In the genomic region with DNA sequence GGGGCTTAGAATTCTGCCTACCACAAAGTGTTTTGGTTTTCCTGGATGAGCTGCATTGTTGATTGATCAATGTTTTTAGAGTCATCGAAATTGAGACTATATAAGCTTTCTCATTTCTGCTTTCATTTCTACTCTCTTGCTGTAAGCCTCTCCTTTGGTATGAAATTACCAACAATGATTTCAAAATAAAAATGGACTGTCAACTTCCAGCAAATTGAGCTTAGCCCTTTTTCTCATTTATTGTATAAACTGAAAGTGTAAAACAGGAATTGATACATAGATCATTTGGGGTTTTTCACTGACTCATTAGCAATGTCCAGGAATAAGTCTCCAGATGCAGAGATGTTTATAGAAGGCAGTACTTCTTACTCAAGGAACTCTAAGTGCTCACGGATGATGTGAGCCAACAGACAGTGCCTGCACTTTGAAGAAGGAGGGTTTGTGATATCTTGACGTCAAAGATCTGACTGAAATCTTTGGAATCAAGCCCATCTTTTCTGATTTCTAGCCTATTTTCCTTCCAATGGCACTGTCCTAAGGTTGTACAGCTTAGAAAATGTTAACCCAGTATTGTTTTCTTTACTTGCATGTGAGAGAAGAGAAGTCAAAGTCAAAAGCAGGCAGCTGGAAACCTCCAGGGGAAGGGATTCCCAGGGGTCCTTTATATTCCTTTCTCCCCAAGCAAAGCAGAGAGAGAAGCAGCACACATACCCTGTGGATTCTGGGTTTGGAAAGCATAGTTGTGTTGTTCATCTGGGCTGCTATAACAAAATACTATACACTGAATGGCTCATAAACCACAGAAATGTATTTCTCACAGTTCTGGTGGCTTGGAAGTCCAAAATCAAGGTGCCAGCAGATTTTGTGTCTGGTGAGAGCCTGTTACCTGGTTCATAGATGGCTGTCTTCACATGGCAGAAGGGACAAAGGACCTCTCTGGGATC, we compare ENCODE assay signal across 8 cellular contexts. TPM values are rescaled to one million over a fixed set of nuclear protein-coding genes. Genes with fewer than 3 reads are reported as not detected.
DNase-seq lines count a peak whose midpoint lies in the region; ATAC-seq and TF ChIP-seq lines count a peak whose summit lies in the region.

No MANE protein-coding gene starts in this region.

- no peaks in the 10 kb centered on the region for H3K79me1 ChIP-seq in mesenchymal stem cell (replicated peaks; ENCODE audit: low read length, poor library complexity, severe bottlenecking)

- no peak overlapping the region for H3K23ac ChIP-seq in mesenchymal stem cell (ENCODE audit: low read length in 2 of 2)

- H3K9me2 ChIP-seq in GM23338 (ENCODE audit: insufficient read depth) = no peaks in the 10 kb centered on the region

- H2AK5ac ChIP-seq in mesenchymal stem cell (ENCODE audit: low read length, severe bottlenecking) = no peak overlapping the region

- peak overlapping the region; percentile 72 for H3K9ac ChIP-seq in mesenchymal stem cell (ENCODE audit: low read length)

- H3F3A ChIP-seq in GM23338 (replicated peaks; ENCODE audit: low read depth) = no peaks in the 10 kb centered on the region

- no peak overlapping the region for H3K27ac Mint-ChIP-seq in GM23338
- H3K27ac Mint-ChIP-seq in T-cell = peak overlapping the region; percentile 90 to 95
- H3K27ac Mint-ChIP-seq in Calu3 (ENCODE audit: unreplicated experiment) = no peak overlapping the region

- no peaks in the 10 kb centered on the region for H3K36me3 ChIP-seq in GM23338 (ENCODE audit: insufficient read depth)
- H3K36me3 ChIP-seq in mesenchymal stem cell (ENCODE audit: control insufficient read depth in 1 of 2, insufficient read depth in 2 of 2, low read depth in 1 of 2, low read length in 2 of 2) = no peaks in the 10 kb centered on the region

- H3K9me3 Mint-ChIP-seq in GM23338 = no peaks in the 10 kb centered on the region
- H3K9me3 Mint-ChIP-seq in T-cell = no peaks in the 10 kb centered on the region
- H3K9me3 Mint-ChIP-seq in Calu3 (ENCODE audit: low read depth, unreplicated experiment) = no peaks in the 10 kb centered on the region

- H3K4me3 ChIP-seq in GM12864 (ENCODE audit: low read depth, low read length) (peak overlapping the region; percentile 7; the same call in 1 of the 2 replicates), GM23338 (no peak overlapping the region), mesenchymal stem cell (ENCODE audit: insufficient read depth in 1 of 2, low read depth in 1 of 2, low read length in 2 of 2) (peak overlapping the region in 1 of 2 experiments; percentile 57)

- H4K91ac ChIP-seq in mesenchymal stem cell (ENCODE audit: low read length) = no peak overlapping the region

- H3K4ac ChIP-seq in mesenchymal stem cell (ENCODE audit: low read depth in 1 of 2, low read length in 2 of 2) = peak overlapping the region; percentile 43 to 57

- POLR2A ChIA-PET in T-cell (lab: Charles Lee) = interaction anchor here in 1 of 2 donors (1.1 kb wide), 1 partner anchor 16 kb away, joined by 5 read pairs; no protein-coding TSS in a partner anchor

- H2BK15ac ChIP-seq in mesenchymal stem cell (ENCODE audit: low read depth, poor library complexity, severe bottlenecking) = no peak overlapping the region

- H2AFZ ChIP-seq in GM23338 (peak overlapping the region; percentile 78; the same call in 1 of the 2 replicates), mesenchymal stem cell (ENCODE audit: low read depth, low read length) (no peak overlapping the region)

- H3K14ac ChIP-seq in mesenchymal stem cell (ENCODE audit: low read length in 2 of 2) = peak overlapping the region in 1 of 2 experiments; percentile 71

- BruUV-seq in Calu3 (replicated peaks; lab: Mats Ljungman, UMichigan) = no TSS peak

- no peaks in the 10 kb centered on the region for H4K20me1 ChIP-seq in GM23338 (replicated peaks; ENCODE audit: insufficient read depth)

- H4K8ac ChIP-seq in mesenchymal stem cell (ENCODE audit: low read length) = peak overlapping the region; percentile 21

- no peak for ATAC-seq in GM23338
- ATAC-seq in T-cell (replicated peaks in 1 of 4) = peak in 1 of 4 experiments; percentile 51

- peaks cover 19% of the 10 kb centered on the region for H3K4me1 Mint-ChIP-seq in GM23338
- H3K4me1 Mint-ChIP-seq in T-cell = peaks cover 75 to 90% (median 89%) of the 10 kb centered on the region in 3 donors
- H3K4me1 Mint-ChIP-seq in Calu3 (ENCODE audit: low read depth, unreplicated experiment) = no peaks in the 10 kb centered on the region

- WGBS in mesenchymal stem cell = 0% methylated on average over 1 of the region's 3 CpGs

- H3K4me1 ChIP-seq in GM23338 (ENCODE audit: insufficient read depth) = peaks cover 12% of the 10 kb centered on the region
- H3K4me1 ChIP-seq in mesenchymal stem cell (ENCODE audit: control insufficient read depth, insufficient read depth, low read depth, low read length) = peaks cover 8% of the 10 kb centered on the region

- DNase-seq in GM12864 (ENCODE audit: low read depth) (no peak), GM23338 (ENCODE audit: low spot score) (no peak), T-cell (no peak), mesenchymal stem cell (peak; percentile 99), D341Med (ENCODE audit: low spot score) (no peak), Calu3 (no peak), NCI-H345 treated with DMSO at 0.1 percent for 48 hours (lab: John Stamatoyannopoulos, UW; ENCODE audit: unreplicated experiment) (no peak), NCI-H2196 treated with DMSO at 0.1 percent for 48 hours (lab: John Stamatoyannopoulos, UW; ENCODE audit: unreplicated experiment) (no peak)

- H3K27me3 Mint-ChIP-seq in GM23338 (ENCODE audit: insufficient read depth, low read depth, poor library complexity) = peaks cover 4% of the 10 kb centered on the region
- H3K27me3 Mint-ChIP-seq in T-cell = no peaks in the 10 kb centered on the region
- peaks cover 33% of the 10 kb centered on the region for H3K27me3 Mint-ChIP-seq in Calu3 (ENCODE audit: unreplicated experiment)

- peak overlapping the region; percentile 84 for H2BK120ac ChIP-seq in mesenchymal stem cell (ENCODE audit: low read depth, low read length)

- H3K27ac ChIP-seq in GM23338 (ENCODE audit: low read depth) (no peak overlapping the region), mesenchymal stem cell (ENCODE audit: low read length, poor library complexity, severe bottlenecking) (no peak overlapping the region)

- H3K18ac ChIP-seq in mesenchymal stem cell (ENCODE audit: low read depth in 1 of 2, low read length in 2 of 2) = peak overlapping the region in 1 of 2 experiments; percentile 69

- H3K9me3 ChIP-seq in mesenchymal stem cell (ENCODE audit: control insufficient read depth, low read length) = no peaks in the 10 kb centered on the region

- intact Hi-C loops in Calu3 (cut with micrococcal nuclease; ENCODE audit: unreplicated experiment) = no loop called here

- TF ChIP-seq CTCF in GM12864 (IDR thresholded peaks at IDR 0.05; ENCODE audit: low read depth, low read length, missing control alignments) (no peak), GM23338 (conservative IDR thresholded peaks at IDR 0.05; ENCODE audit: low read depth in 2 of 2) (no peak), Calu3 (IDR thresholded peaks at IDR 0.05; ENCODE audit: unreplicated experiment) (no peak)

- H2BK12ac ChIP-seq in mesenchymal stem cell (ENCODE audit: low read length in 2 of 2) = peak overlapping the region; percentile 49 to 88

- CTCF ChIA-PET in T-cell (lab: Charles Lee) (interaction anchor here in 1 of 2 donors (1.0 to 2.1 kb wide), 7 partner anchors 15 to 70 kb away, joined by 3 to 16 read pairs (median 4); a partner anchor contains a TSS), Calu3 (lab: Charles Lee) (no interaction called here)

- H3K4me2 ChIP-seq in GM23338 (no peak overlapping the region), mesenchymal stem cell (ENCODE audit: low read length, poor library complexity, severe bottlenecking) (no peak overlapping the region)

- H3K4me3 Mint-ChIP-seq in GM23338 (no peak overlapping the region), T-cell (peak overlapping the region; percentile 52 to 73 (median 60)), Calu3 (ENCODE audit: low read depth, unreplicated experiment) (no peak overlapping the region)

- H3K79me2 ChIP-seq in GM23338 (replicated peaks; ENCODE audit: insufficient read depth) = no peaks in the 10 kb centered on the region

- no peaks in the 10 kb centered on the region for H3K27me3 ChIP-seq in GM23338 (ENCODE audit: insufficient read depth)
- H3K27me3 ChIP-seq in mesenchymal stem cell (ENCODE audit: control insufficient read depth in 1 of 2, insufficient read depth in 1 of 2, low read length in 2 of 2) = no peaks in the 10 kb centered on the region

- H2BK5ac ChIP-seq in mesenchymal stem cell (ENCODE audit: low read depth, low read length, poor library complexity, severe bottlenecking) = no peak overlapping the region

- H3K36me3 Mint-ChIP-seq in GM23338 (ENCODE audit: low read depth) (no peaks in the 10 kb centered on the region), T-cell (no peaks in the 10 kb centered on the region), Calu3 (ENCODE audit: insufficient read depth, unreplicated experiment) (no peaks in the 10 kb centered on the region)

TF ChIP-seq in GM23338, 12 proteins besides CTCF, POLR2A, EP300 and RAD21 (continues in another document):
- TF ChIP-seq, protein P1, sequence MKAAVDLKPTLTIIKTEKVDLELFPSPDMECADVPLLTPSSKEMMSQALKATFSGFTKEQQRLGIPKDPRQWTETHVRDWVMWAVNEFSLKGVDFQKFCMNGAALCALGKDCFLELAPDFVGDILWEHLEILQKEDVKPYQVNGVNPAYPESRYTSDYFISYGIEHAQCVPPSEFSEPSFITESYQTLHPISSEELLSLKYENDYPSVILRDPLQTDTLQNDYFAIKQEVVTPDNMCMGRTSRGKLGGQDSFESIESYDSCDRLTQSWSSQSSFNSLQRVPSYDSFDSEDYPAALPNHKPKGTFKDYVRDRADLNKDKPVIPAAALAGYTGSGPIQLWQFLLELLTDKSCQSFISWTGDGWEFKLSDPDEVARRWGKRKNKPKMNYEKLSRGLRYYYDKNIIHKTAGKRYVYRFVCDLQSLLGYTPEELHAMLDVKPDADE (IDR thresholded peaks at IDR 0.05) = no peak
- TF ChIP-seq STAT1 (IDR thresholded peaks at IDR 0.05; ENCODE audit: unreplicated experiment) (no peak), NANOG (IDR thresholded peaks at IDR 0.05; ENCODE audit: borderline replicate concordance) (no peak), POLR2AphosphoS5 (IDR thresholded peaks at IDR 0.05; ENCODE audit: low read depth) (no peak), ZNF114 (CRISPR knock-in tag; IDR thresholded peaks at IDR 0.05) (no peak)

RNA-seq across cellular contexts. Expression of a gene that starts 19.8 kb away (rescaled TPM):
- 53.1 and 59.9 TPM in 2 replicates for total RNA-seq in GM23338 (2014; rRNA removed; shearing (Covaris generic))
- polyA plus RNA-seq in GM23338 (2016; fragmentation: Nextera tagmentation; extraction: Ambion mirVana) = 17.3 and 19.4 TPM in 2 replicates
- total RNA-seq in T-cell (100 to 1,000 TPM in 2 of 5 donors, 10 to 100 TPM in 3; 80.8 to 140 (median 86.3) TPM), Calu3 (2022) (30.4 and 34.1 TPM in 2 replicates)
- 23.8 TPM for polyA plus RNA-seq in mesenchymal stem cell (2013, experiment 1 of 2)
- polyA plus RNA-seq in mesenchymal stem cell (2013, experiment 2 of 2) = 22.4 TPM

Comparison
In these comparisons a context has a peak if more than half of its experiments do, and no peak if none do; other contexts are left out.
1. H3K27ac Mint-ChIP-seq: peak in T-cell (2 of 2); none in GM23338 (single experiment) and Calu3 (single experiment).
2. H3K4me3 Mint-ChIP-seq: peak in T-cell (3 of 3); none in GM23338 (single experiment) and Calu3 (single experiment).